1 cellular context compared by ENCODE assay signal in genomic region chr1:17933991-17934390, GRCh38.
TF ChIP-seq lines count a peak whose summit lies in the region.

No MANE protein-coding gene starts in this region.

TF ChIP-seq in SK-N-SH, 30 proteins besides CTCF, POLR2A, EP300 and RAD21 (continued from another document):
- no peak for TF ChIP-seq PBX3 (IDR thresholded peaks at IDR 0.05)
- no peak for TF ChIP-seq NRF1 (IDR thresholded peaks at IDR 0.05; ENCODE audit: low read depth, low read length)
- no peak for TF ChIP-seq EZH2phosphoT487 (IDR thresholded peaks at IDR 0.05; ENCODE audit: borderline replicate concordance, low read depth)
- 0 out of 2 replicates have a peak, but pooled peaks have one; percentile 22 for TF ChIP-seq TCF12 (IDR thresholded peaks at IDR 0.05)
- no peak for TF ChIP-seq SMC3 (IDR thresholded peaks at IDR 0.05; ENCODE audit: low read depth, low read length)
- no peak for TF ChIP-seq SIN3A (IDR thresholded peaks at IDR 0.05; ENCODE audit: borderline replicate concordance, low read depth, low read length)
- TF ChIP-seq TEAD4 (IDR thresholded peaks at IDR 0.05; ENCODE audit: borderline replicate concordance, insufficient read depth), result no peak
- no peak for TF ChIP-seq FOSL2 (IDR thresholded peaks at IDR 0.05; ENCODE audit: borderline replicate concordance, low read depth)
- TF ChIP-seq JUND (IDR thresholded peaks at IDR 0.05), result no peak
- no peak for TF ChIP-seq USF1 (IDR thresholded peaks at IDR 0.05; ENCODE audit: borderline replicate concordance, low read depth)
- TF ChIP-seq MXI1 (IDR thresholded peaks at IDR 0.05; ENCODE audit: low read depth, low read length), result peak; percentile 56
- no peak for TF ChIP-seq TAF1 (IDR thresholded peaks at IDR 0.05; ENCODE audit: borderline replicate concordance, low read depth, low read length)
- peak; percentile 88 for TF ChIP-seq FOXJ3 (CRISPR knock-in tag; IDR thresholded peaks at IDR 0.05)
- TF ChIP-seq CHD2 (IDR thresholded peaks at IDR 0.05; ENCODE audit: low read length, partially characterized antibody), result no peak
- TF ChIP-seq GATA2 (CRISPR knock-in tag; IDR thresholded peaks at IDR 0.05), result peak; percentile 60
- TF ChIP-seq USF2 (IDR thresholded peaks at IDR 0.05; ENCODE audit: borderline replicate concordance, low read depth, low read length), result no peak
- no peak for TF ChIP-seq RFX5 (IDR thresholded peaks at IDR 0.05; ENCODE audit: low read length)
- no peak for TF ChIP-seq MEF2A (IDR thresholded peaks at IDR 0.05; ENCODE audit: borderline replicate concordance, low read depth)
- TF ChIP-seq IRF3 (IDR thresholded peaks at IDR 0.05; ENCODE audit: low read depth, low read length), result no peak
- no peak for TF ChIP-seq FOXM1 (IDR thresholded peaks at IDR 0.05; ENCODE audit: low read depth)
- TF ChIP-seq POLR2AphosphoS5 (IDR thresholded peaks at IDR 0.05; ENCODE audit: low read depth, low read length), result no peak
- no peak for TF ChIP-seq YY1 (IDR thresholded peaks at IDR 0.05; ENCODE audit: low read depth)
- peak; percentile 89 for TF ChIP-seq RCOR1 (IDR thresholded peaks at IDR 0.05; ENCODE audit: low read length)
- no peak for TF ChIP-seq ELF1 (IDR thresholded peaks at IDR 0.05)
TF ChIP-seq in SK-N-SH: peak in this region for 5.
